ENCODE assay signal across 8 cellular contexts in genomic region chr7:157432541-157432956, GRCh38.
A peak's percentile ranks its signal among the peaks of the same experiment; 100 is the strongest.
DNase-seq lines count a peak whose midpoint lies in the region; ATAC-seq and TF ChIP-seq lines count a peak whose summit lies in the region.

No MANE protein-coding gene starts in this region.

- no peaks in the 10 kb centered on the region for H3K36me3 Mint-ChIP-seq in activated CD8-positive, alpha-beta T cell treated with anti-CD3 and anti-CD28 coated beads for 36 hours (ENCODE audit: low read depth)

- no peaks in the 10 kb centered on the region for H3K27me3 Mint-ChIP-seq in activated CD8-positive, alpha-beta T cell treated with anti-CD3 and anti-CD28 coated beads for 36 hours

- intact Hi-C loops in A673 (cut with micrococcal nuclease; ENCODE audit: unreplicated experiment) = loop anchor here (5.0 kb wide), 1 partner anchor 920 kb away; no protein-coding TSS in a partner anchor
- intact Hi-C loops in activated CD8-positive, alpha-beta T cell treated with anti-CD3 and anti-CD28 coated beads for 36 hours (cut with micrococcal nuclease) = loop anchor here (10.0 kb wide), 1 partner anchor 442 kb away; no protein-coding TSS in a partner anchor

- no peak for TF ChIP-seq CTCF in A673 (conservative IDR thresholded peaks at IDR 0.05; ENCODE audit: low read depth, low read length)
- no peak for TF ChIP-seq CTCF in activated CD8-positive, alpha-beta T cell treated with anti-CD3 and anti-CD28 coated beads for 36 hours (IDR thresholded peaks at IDR 0.05)

- no TSS peak for BruUV-seq in A673 (replicated peaks; lab: Mats Ljungman, UMichigan)

- CTCF ChIA-PET in A673 (lab: Charles Lee) = interaction anchor here (0.5 kb wide), 1 partner anchor 439 kb away, joined by 5 read pairs; no protein-coding TSS in a partner anchor
- CTCF ChIA-PET in activated CD8-positive, alpha-beta T cell treated with anti-CD3 and anti-CD28 coated beads for 36 hours (lab: Charles Lee) = interaction anchor here (0.5 to 1.3 kb wide), 13 partner anchors 23 to 922 kb away, joined by 3 to 4 read pairs (median 3); no protein-coding TSS in a partner anchor

- H3K9me3 Mint-ChIP-seq in activated CD8-positive, alpha-beta T cell treated with anti-CD3 and anti-CD28 coated beads for 36 hours = no peaks in the 10 kb centered on the region

- peak; percentile 87 for DNase-seq in A673 (ENCODE audit: low spot score)
- DNase-seq in ELR (ENCODE audit: low read depth) = peak; percentile 75
- DNase-seq in NCI-H2171 (lab: John Stamatoyannopoulos, UW) = peak; percentile 50
- peak; percentile 31 for DNase-seq in activated CD8-positive, alpha-beta T cell treated with anti-CD3 and anti-CD28 coated beads for 36 hours
- peak; percentile 47 for DNase-seq in iPS DF 19.7 (ENCODE audit: low read depth, low spot score)
- peak; percentile 38 for DNase-seq in stimulated activated CD8-positive, alpha-beta memory T cell treated with anti-CD3 and anti-CD28 coated beads, Interleukin-4, amount 100 ng/mL, for 48 hours
- no peak for DNase-seq in activated effector memory CD4-positive, alpha-beta T cell treated with anti-CD3 and anti-CD28 coated beads, Interleukin-2, amount 50 U/mL, for 16 hours
- DNase-seq in NAMALWA (ENCODE audit: low spot score) = no peak

- no peaks in the 10 kb centered on the region for H3K36me3 ChIP-seq in A673 (ENCODE audit: insufficient read depth, low read length, poor library complexity, severe bottlenecking)

- H3K4me3 ChIP-seq in A673 (ENCODE audit: low read depth, low read length, poor library complexity, severe bottlenecking) = peak overlapping the region; percentile 15

- peaks cover 13% of the 10 kb centered on the region for H3K4me1 Mint-ChIP-seq in activated CD8-positive, alpha-beta T cell treated with anti-CD3 and anti-CD28 coated beads for 36 hours (ENCODE audit: low read depth)

- H3K4me3 Mint-ChIP-seq in activated CD8-positive, alpha-beta T cell treated with anti-CD3 and anti-CD28 coated beads for 36 hours = peak overlapping the region; percentile 52

- no peak overlapping the region for H3K27ac Mint-ChIP-seq in activated CD8-positive, alpha-beta T cell treated with anti-CD3 and anti-CD28 coated beads for 36 hours

- POLR2A ChIA-PET in A673 (lab: Charles Lee; ENCODE audit: low non-redundant PET) = no interaction called here
- POLR2A ChIA-PET in activated CD8-positive, alpha-beta T cell treated with anti-CD3 and anti-CD28 coated beads for 36 hours (lab: Charles Lee) = no interaction called here

- H3K9me3 ChIP-seq in A673 (ENCODE audit: low read depth, low read length, poor library complexity, severe bottlenecking) = no peaks in the 10 kb centered on the region

- peaks cover 8% of the 10 kb centered on the region for H3K27me3 ChIP-seq in A673 (replicated peaks; ENCODE audit: insufficient read depth, low read depth, low read length, poor library complexity)

- no peaks in the 10 kb centered on the region for H3K4me1 ChIP-seq in A673 (ENCODE audit: insufficient read depth, low read length, poor library complexity, severe bottlenecking)

- H3K27ac ChIP-seq in A673 (ENCODE audit: low read depth, low read length, poor library complexity, severe bottlenecking) = no peak overlapping the region

- ATAC-seq in activated CD8-positive, alpha-beta T cell treated with anti-CD3 and anti-CD28 coated beads for 36 hours = peak; percentile 53

Comparison
In these comparisons a context has a peak if more than half of its experiments do, and no peak if none do; other contexts are left out.
1. DNase-seq: peak in A673 (single experiment), ELR (single experiment), NCI-H2171 (single experiment), activated CD8-positive, alpha-beta T cell treated with anti-CD3 and anti-CD28 coated beads for 36 hours (single experiment), iPS DF 19.7 (single experiment) and stimulated activated CD8-positive, alpha-beta memory T cell treated with anti-CD3 and anti-CD28 coated beads, Interleukin-4, amount 100 ng/mL, for 48 hours (single experiment); none in activated effector memory CD4-positive, alpha-beta T cell treated with anti-CD3 and anti-CD28 coated beads, Interleukin-2, amount 50 U/mL, for 16 hours (single experiment) and NAMALWA (single experiment).